In the genomic region with DNA sequence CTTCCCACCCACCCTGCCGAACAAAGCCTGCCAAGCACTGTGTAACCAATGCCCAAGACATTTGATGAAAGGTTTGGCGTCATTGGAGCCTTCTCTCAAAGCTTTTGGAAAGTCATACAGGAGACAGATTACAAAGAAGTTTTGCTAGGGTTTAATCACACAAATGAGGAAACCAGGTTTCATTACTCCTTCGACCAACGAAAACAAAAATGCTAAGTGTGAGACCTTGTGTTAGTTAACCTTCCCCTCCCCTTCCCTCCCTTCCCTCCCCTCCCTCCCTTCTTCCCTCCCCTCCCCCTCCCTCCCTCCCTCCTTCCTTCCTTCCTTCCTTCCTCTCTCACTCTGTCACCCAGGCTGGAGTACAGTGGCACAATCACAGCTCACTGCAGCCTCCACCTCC, we compare ENCODE assay signal across 32 cellular contexts.
"Had no signal": no experiment of that assay in that cellular context is flagged by ENCODE, and none has a peak within 500 bp of the region (broad histone marks: within the 10 kb centered on the region; RNA-seq: fewer than 3 reads in every experiment).

No MANE protein-coding gene starts in this region.

- H3K4me1 Mint-ChIP-seq: activated CD4-positive, alpha-beta T cell treated with anti-CD3 and anti-CD28 coated beads, Interleukin-2, amount 10 ng/mL, durations not matched to agents 7 days and 5 days; activated naive CD4-positive, alpha-beta T cell treated with anti-CD3 and anti-CD28 coated beads, Interleukin-2, amount 10 ng/mL, durations not matched to agents 7 days and 5 days; activated naive CD8-positive, alpha-beta T cell treated with anti-CD3 and anti-CD28 coated beads, Interleukin-2, amount 10 ng/mL, durations not matched to agents 7 days and 5 days; T-helper 17 cell had no signal

- H3K4me3 ChIP-seq: ascending aorta, breast epithelium, cardiac muscle cell, colonic mucosa, esophagus squamous epithelium, gastroesophageal sphincter, heart right ventricle had no signal

- H3K9me3 ChIP-seq: ascending aorta, breast epithelium, colonic mucosa, esophagus squamous epithelium, gastroesophageal sphincter, heart right ventricle had no signal

- H3K36me3 ChIP-seq: ascending aorta, breast epithelium, cardiac muscle cell, colonic mucosa, esophagus squamous epithelium, gastroesophageal sphincter, heart right ventricle had no signal

- H3K4me3 Mint-ChIP-seq: activated CD4-positive, alpha-beta memory T cell treated with anti-CD3 and anti-CD28 coated beads, Interleukin-2, amount 10 ng/mL, durations not matched to agents 7 days and 5 days; activated CD4-positive, alpha-beta T cell treated with anti-CD3 and anti-CD28 coated beads, Interleukin-2, amount 10 ng/mL, durations not matched to agents 7 days and 5 days; activated naive CD4-positive, alpha-beta T cell treated with anti-CD3 and anti-CD28 coated beads, Interleukin-2, amount 10 ng/mL, durations not matched to agents 7 days and 5 days; activated naive CD8-positive, alpha-beta T cell treated with anti-CD3 and anti-CD28 coated beads, Interleukin-2, amount 10 ng/mL, durations not matched to agents 7 days and 5 days; activated T-cell treated with anti-CD3 and anti-CD28 coated beads, Interleukin-2, amount 50 U/mL, for 24 hours; activated T-cell treated with anti-CD3 and anti-CD28 coated beads, Interleukin-2, amount 50 U/mL, for 72 hours; brain; T-helper 17 cell; T-helper 2 cell treated with Interferon-gamma antibody and Interleukin-4, amounts not matched to agents 5 μg/mL and 100 μg/mL, for 36 hours; WTC11 had no signal

- H3K27ac ChIP-seq: ascending aorta, breast epithelium, cardiac muscle cell, colonic mucosa, epithelial cell of prostate, esophagus squamous epithelium, gastroesophageal sphincter, heart right ventricle, VCaP had no signal

- H3K4me1 ChIP-seq: ascending aorta, breast epithelium, colonic mucosa, esophagus squamous epithelium had no signal

- DNase-seq: activated CD4-positive, alpha-beta memory T cell treated with anti-CD3 and anti-CD28 coated beads, Interleukin-2, amount 10 ng/mL, durations not matched to agents 7 days and 5 days; activated CD4-positive, alpha-beta T cell treated with anti-CD3 and anti-CD28 coated beads for 1 hour; activated CD4-positive, alpha-beta T cell treated with anti-CD3 and anti-CD28 coated beads for 4 hours; activated CD4-positive, alpha-beta T cell treated with anti-CD3 and anti-CD28 coated beads, Interleukin-2, amount 10 ng/mL, durations not matched to agents 7 days and 5 days; activated CD4-positive, alpha-beta T cell treated with anti-CD3 and anti-CD28 coated beads, Interleukin-2, amount 50 U/mL, for 4 hours; activated CD8-positive, alpha-beta memory T cell treated with anti-CD3 and anti-CD28 coated beads, Interleukin-2, amount 50 U/mL, for 48 hours; activated gamma-delta T cell; activated naive CD4-positive, alpha-beta T cell; activated naive CD4-positive, alpha-beta T cell treated with anti-CD3 and anti-CD28 coated beads, Interleukin-2, amount 10 ng/mL, durations not matched to agents 7 days and 5 days; activated naive CD8-positive, alpha-beta T cell treated with anti-CD3 and anti-CD28 coated beads, Interleukin-2, amount 10 ng/mL, durations not matched to agents 7 days and 5 days; activated T-cell treated with anti-CD3 and anti-CD28 coated beads for 4 hours; activated T-cell treated with anti-CD3 and anti-CD28 coated beads, Interleukin-2, amount 50 U/mL, for 24 hours; activated T-cell treated with anti-CD3 and anti-CD28 coated beads, Interleukin-2, amount 50 U/mL, for 72 hours; central memory CD4-positive, alpha-beta T cell; cerebellar nuclear complex; colonic mucosa; effector CD8-positive, alpha-beta T cell; esophagus squamous epithelium; foreskin melanocyte; heart right ventricle; T-helper 17 cell; T1000 had no signal

- H3K27ac Mint-ChIP-seq: activated CD4-positive, alpha-beta memory T cell treated with anti-CD3 and anti-CD28 coated beads, Interleukin-2, amount 10 ng/mL, durations not matched to agents 7 days and 5 days; activated CD4-positive, alpha-beta T cell treated with anti-CD3 and anti-CD28 coated beads, Interleukin-2, amount 10 ng/mL, durations not matched to agents 7 days and 5 days; activated naive CD4-positive, alpha-beta T cell treated with anti-CD3 and anti-CD28 coated beads, Interleukin-2, amount 10 ng/mL, durations not matched to agents 7 days and 5 days; activated naive CD4-positive, alpha-beta T cell treated with anti-CD3 and anti-CD28 coated beads, Interleukin-2, amount 50 U/mL, for 72 hours; activated naive CD8-positive, alpha-beta T cell treated with anti-CD3 and anti-CD28 coated beads, Interleukin-2, amount 10 ng/mL, durations not matched to agents 7 days and 5 days; activated T-cell treated with anti-CD3 and anti-CD28 coated beads, Interleukin-2, amount 50 U/mL, for 24 hours; activated T-cell treated with anti-CD3 and anti-CD28 coated beads, Interleukin-2, amount 50 U/mL, for 72 hours; T-helper 17 cell; T-helper 2 cell treated with Interferon-gamma antibody and Interleukin-4, amounts not matched to agents 5 μg/mL and 100 μg/mL, for 36 hours; WTC11 had no signal

- ATAC-seq: activated naive CD4-positive, alpha-beta T cell treated with anti-CD3 and anti-CD28 coated beads, Interleukin-2, amount 50 U/mL, for 72 hours; activated T-cell treated with anti-CD3 and anti-CD28 coated beads, Interleukin-2, amount 50 U/mL, for 72 hours; gastroesophageal sphincter; heart right ventricle; T-helper 17 cell; WTC11 had no signal

- H3K27me3 ChIP-seq: ascending aorta, breast epithelium, colonic mucosa had no signal

- H3K9me3 Mint-ChIP-seq: activated CD4-positive, alpha-beta memory T cell treated with anti-CD3 and anti-CD28 coated beads, Interleukin-2, amount 10 ng/mL, durations not matched to agents 7 days and 5 days; activated CD4-positive, alpha-beta T cell treated with anti-CD3 and anti-CD28 coated beads, Interleukin-2, amount 10 ng/mL, durations not matched to agents 7 days and 5 days; activated naive CD4-positive, alpha-beta T cell treated with anti-CD3 and anti-CD28 coated beads, Interleukin-2, amount 50 U/mL, for 72 hours; activated naive CD8-positive, alpha-beta T cell treated with anti-CD3 and anti-CD28 coated beads, Interleukin-2, amount 10 ng/mL, durations not matched to agents 7 days and 5 days; activated T-cell treated with anti-CD3 and anti-CD28 coated beads, Interleukin-2, amount 50 U/mL, for 24 hours; activated T-cell treated with anti-CD3 and anti-CD28 coated beads, Interleukin-2, amount 50 U/mL, for 72 hours; T-helper 2 cell treated with Interferon-gamma antibody and Interleukin-4, amounts not matched to agents 5 μg/mL and 100 μg/mL, for 36 hours had no signal

- H3K36me3 Mint-ChIP-seq: activated naive CD4-positive, alpha-beta T cell treated with anti-CD3 and anti-CD28 coated beads, Interleukin-2, amount 10 ng/mL, durations not matched to agents 7 days and 5 days; activated naive CD4-positive, alpha-beta T cell treated with anti-CD3 and anti-CD28 coated beads, Interleukin-2, amount 50 U/mL, for 72 hours; activated naive CD8-positive, alpha-beta T cell treated with anti-CD3 and anti-CD28 coated beads, Interleukin-2, amount 10 ng/mL, durations not matched to agents 7 days and 5 days; brain had no signal
